Comparison of ENCODE assay signal across 33 cellular contexts in the genomic region with DNA sequence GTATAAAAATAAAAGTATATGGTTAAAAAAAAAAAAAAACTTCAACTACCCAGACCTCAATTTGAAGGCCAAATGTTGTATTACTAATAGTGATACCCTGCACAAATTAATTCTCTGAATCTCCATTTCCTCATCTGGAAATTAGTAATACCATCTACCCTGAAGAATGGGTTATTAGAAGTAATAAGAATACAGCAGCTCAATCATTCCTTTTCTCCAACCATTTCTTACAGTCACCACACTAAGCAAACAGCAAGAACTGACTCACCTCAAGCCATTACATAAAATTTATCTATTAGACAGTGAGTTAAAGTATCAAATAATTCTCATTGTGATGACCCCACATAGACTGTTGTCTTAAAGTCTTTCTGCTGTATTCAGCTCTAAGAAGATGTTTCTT.
"Had no signal": no experiment of that assay in that cellular context is flagged by ENCODE, and none has a peak within 500 bp of the region (broad histone marks: within the 10 kb centered on the region; RNA-seq: fewer than 3 reads in every experiment).

No MANE protein-coding gene starts in this region.

- H3K36me3 Mint-ChIP-seq: activated naive CD4-positive, alpha-beta T cell treated with anti-CD3 and anti-CD28 coated beads, Interleukin-2, amount 10 ng/mL, durations not matched to agents 7 days and 5 days had no signal

- ATAC-seq: activated T-cell treated with anti-CD3 and anti-CD28 coated beads, Interleukin-2, amount 50 U/mL, for 72 hours; gastroesophageal sphincter; T-helper 17 cell had no signal

- FAIRE-seq: astrocyte had no signal

- H3K27ac ChIP-seq: brain microvascular endothelial cell, colonic mucosa, esophagus muscularis mucosa, gastroesophageal sphincter, WERI-Rb-1 had no signal

- H3K9me3 ChIP-seq: colonic mucosa, esophagus muscularis mucosa, gastroesophageal sphincter had no signal

- H3K27me3 ChIP-seq: brain microvascular endothelial cell, colonic mucosa, esophagus muscularis mucosa, gastroesophageal sphincter had no signal

- H3K4me3 ChIP-seq: colonic mucosa, esophagus muscularis mucosa, gastroesophageal sphincter had no signal

- H3K36me3 ChIP-seq: brain microvascular endothelial cell, colonic mucosa, esophagus muscularis mucosa had no signal

- DNase-seq: activated B cell treated with CpG ODN at 0.5 μM for 24 hours; activated CD4-positive, alpha-beta memory T cell treated with anti-CD3 and anti-CD28 coated beads, Interleukin-2, amount 10 ng/mL, durations not matched to agents 7 days and 5 days; activated CD4-positive, alpha-beta T cell treated with anti-CD3 and anti-CD28 coated beads for 1 hour; activated CD4-positive, alpha-beta T cell treated with anti-CD3 and anti-CD28 coated beads for 4 hours; activated CD4-positive, alpha-beta T cell treated with anti-CD3 and anti-CD28 coated beads, Interleukin-2, amount 10 ng/mL, durations not matched to agents 7 days and 5 days; activated CD4-positive, alpha-beta T cell treated with anti-CD3 and anti-CD28 coated beads, Interleukin-2, amount 50 U/mL, for 4 hours; activated CD8-positive, alpha-beta memory T cell treated with anti-CD3 and anti-CD28 coated beads, Interleukin-2, amount 50 U/mL, for 48 hours; activated gamma-delta T cell; activated naive CD4-positive, alpha-beta T cell; activated naive CD4-positive, alpha-beta T cell treated with anti-CD3 and anti-CD28 coated beads, Interleukin-2, amount 10 ng/mL, durations not matched to agents 7 days and 5 days; activated T-cell treated with anti-CD3 and anti-CD28 coated beads for 4 hours; activated T-cell treated with anti-CD3 and anti-CD28 coated beads, Interleukin-2, amount 50 U/mL, for 24 hours; activated T-cell treated with anti-CD3 and anti-CD28 coated beads, Interleukin-2, amount 50 U/mL, for 72 hours; amniotic stem cell; anterior cingulate cortex; brain microvascular endothelial cell; central memory CD4-positive, alpha-beta T cell; cerebellar nuclear complex; colonic mucosa; effector CD8-positive, alpha-beta T cell; endodermal cell; erythroblast; foreskin melanocyte; head of caudate nucleus; T-helper 1 cell; T-helper 17 cell; T1000; WERI-Rb-1 had no signal

- H3K9me3 Mint-ChIP-seq: activated CD4-positive, alpha-beta memory T cell treated with anti-CD3 and anti-CD28 coated beads, Interleukin-2, amount 10 ng/mL, durations not matched to agents 7 days and 5 days; activated CD4-positive, alpha-beta T cell treated with anti-CD3 and anti-CD28 coated beads, Interleukin-2, amount 10 ng/mL, durations not matched to agents 7 days and 5 days; activated naive CD4-positive, alpha-beta T cell treated with anti-CD3 and anti-CD28 coated beads, Interleukin-2, amount 10 ng/mL, durations not matched to agents 7 days and 5 days; activated T-cell treated with anti-CD3 and anti-CD28 coated beads, Interleukin-2, amount 50 U/mL, for 72 hours; endodermal cell; T-helper 2 cell treated with Interferon-gamma antibody and Interleukin-4, amounts not matched to agents 5 μg/mL and 100 μg/mL, for 36 hours had no signal

- H3K27ac Mint-ChIP-seq: activated B cell treated with CpG ODN at 0.5 μM for 24 hours; activated CD4-positive, alpha-beta memory T cell treated with anti-CD3 and anti-CD28 coated beads, Interleukin-2, amount 10 ng/mL, durations not matched to agents 7 days and 5 days; activated CD4-positive, alpha-beta T cell treated with anti-CD3 and anti-CD28 coated beads, Interleukin-2, amount 10 ng/mL, durations not matched to agents 7 days and 5 days; activated naive CD4-positive, alpha-beta T cell treated with anti-CD3 and anti-CD28 coated beads, Interleukin-2, amount 10 ng/mL, durations not matched to agents 7 days and 5 days; activated naive CD8-positive, alpha-beta T cell; activated T-cell treated with anti-CD3 and anti-CD28 coated beads, Interleukin-2, amount 50 U/mL, for 24 hours; activated T-cell treated with anti-CD3 and anti-CD28 coated beads, Interleukin-2, amount 50 U/mL, for 72 hours; endodermal cell; T-helper 17 cell; T-helper 2 cell treated with Interferon-gamma antibody and Interleukin-4, amounts not matched to agents 5 μg/mL and 100 μg/mL, for 36 hours had no signal
